Comparison of ENCODE assay signal across 16 cellular contexts in the genomic region with DNA sequence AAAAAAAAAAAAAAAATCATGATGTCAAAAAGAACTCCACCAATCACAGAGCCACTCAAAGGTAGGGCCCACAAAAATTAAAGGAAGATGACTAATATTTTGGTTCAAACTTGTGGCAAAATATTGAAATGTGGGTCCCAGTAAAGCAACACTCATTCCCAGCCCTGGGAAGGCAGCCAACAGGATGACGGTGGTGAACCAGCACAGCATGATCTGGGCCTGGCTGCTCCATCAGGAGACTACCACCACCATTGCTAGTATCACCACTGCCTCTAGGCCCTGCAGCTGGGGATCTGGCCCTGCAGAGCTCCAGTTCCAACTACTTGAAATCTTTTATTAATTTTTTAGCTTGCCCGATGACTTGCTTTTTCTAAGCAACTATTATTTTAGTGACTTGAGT.
A peak's percentile ranks its signal among the peaks of the same experiment; 100 is the strongest.
DNase-seq lines count a peak whose midpoint lies in the region; ATAC-seq and TF ChIP-seq lines count a peak whose summit lies in the region.
"Had no signal": no experiment of that assay in that cellular context is flagged by ENCODE, and none has a peak within 500 bp of the region (broad histone marks: within the 10 kb centered on the region; RNA-seq: fewer than 3 reads in every experiment).

No MANE protein-coding gene starts in this region.

- H3K27me3 ChIP-seq in RWPE2 (ENCODE audit: insufficient read depth, poor library complexity, severe bottlenecking) = no peaks in the 10 kb centered on the region
- H3K27me3 ChIP-seq: gastrocnemius medialis, neural progenitor cell had no signal

- H3K4me1 ChIP-seq in RWPE2 (ENCODE audit: insufficient read depth, poor library complexity, severe bottlenecking) = no peaks in the 10 kb centered on the region
- H3K4me1 ChIP-seq: Caco-2, gastrocnemius medialis, neural progenitor cell had no signal

- TF ChIP-seq CTCF in RWPE2 (IDR thresholded peaks at IDR 0.05; ENCODE audit: poor library complexity, severe bottlenecking) (no peak), fibroblast of mammary gland (conservative IDR thresholded peaks at IDR 0.05; ENCODE audit: control insufficient read depth, insufficient read depth, low read depth, low read length) (no peak)

- peak; percentile 38 for DNase-seq in A172 (ENCODE audit: low spot score)
- DNase-seq in H4 (ENCODE audit: low spot score) = peak; percentile 92
- DNase-seq in RWPE2 (ENCODE audit: low spot score) = no peak
- peak; percentile 68 for DNase-seq in fibroblast of mammary gland (ENCODE audit: low read depth)
- DNase-seq in NCI-H1694 (lab: John Stamatoyannopoulos, UW) = no peak
- DNase-seq in activated CD4-positive, alpha-beta T cell treated with anti-CD3 and anti-CD28 coated beads for 1 hour = no peak
- no peak for DNase-seq in activated effector memory CD4-positive, alpha-beta T cell treated with anti-CD3 and anti-CD28 coated beads, Interleukin-2, amount 50 U/mL, for 16 hours
- DNase-seq in NCI-H2081 (lab: John Stamatoyannopoulos, UW) = no peak
- DNase-seq: activated CD8-positive, alpha-beta memory T cell treated with anti-CD3 and anti-CD28 coated beads for 24 hours; Caco-2; effector CD8-positive, alpha-beta T cell; gastrocnemius medialis; mesenchymal stem cell; WERI-Rb-1 had no signal

- H3K27ac ChIP-seq in RWPE2 (ENCODE audit: poor library complexity, severe bottlenecking) = no peak overlapping the region
- H3K27ac ChIP-seq: gastrocnemius medialis, neural progenitor cell, thoracic aorta, WERI-Rb-1 had no signal

- ATAC-seq in RWPE2 (ENCODE audit: low read depth) = peak; percentile 70; the same call in 2 of the 3 replicates
- ATAC-seq: gastrocnemius medialis had no signal

- H3K9me3 ChIP-seq in RWPE2 (ENCODE audit: severe bottlenecking) = no peaks in the 10 kb centered on the region
- H3K9me3 ChIP-seq: Caco-2, gastrocnemius medialis, thoracic aorta had no signal

- H3K36me3 ChIP-seq in RWPE2 (ENCODE audit: low read depth) = no peaks in the 10 kb centered on the region
- H3K36me3 ChIP-seq: gastrocnemius medialis, neural progenitor cell, thoracic aorta, WERI-Rb-1 had no signal

- H3K4me3 ChIP-seq in RWPE2 (ENCODE audit: severe bottlenecking) (no peak overlapping the region), fibroblast of mammary gland (ENCODE audit: control insufficient read depth, low read depth, low read length) (no peak overlapping the region)
- H3K4me3 ChIP-seq: gastrocnemius medialis, neural progenitor cell, thoracic aorta had no signal

Comparison
In these comparisons a context has a peak if more than half of its experiments do, and no peak if none do; other contexts are left out.
1. DNase-seq: peak in A172 (single experiment), H4 (single experiment) and fibroblast of mammary gland (single experiment); none in RWPE2 (single experiment), NCI-H1694 (single experiment), activated CD4-positive, alpha-beta T cell treated with anti-CD3 and anti-CD28 coated beads for 1 hour (single experiment), activated effector memory CD4-positive, alpha-beta T cell treated with anti-CD3 and anti-CD28 coated beads, Interleukin-2, amount 50 U/mL, for 16 hours (single experiment) and NCI-H2081 (0 of 2).